Comparison of ENCODE assay signal across 1 cellular context in genomic region chr1:246583448-246584185, GRCh38.
TF ChIP-seq lines count a peak whose summit lies in the region.

No MANE protein-coding gene starts in this region.

TF ChIP-seq in HepG2, 621 proteins besides CTCF, POLR2A, EP300 and RAD21 (continued from another document and continues in another):
- TF ChIP-seq, protein P1, sequence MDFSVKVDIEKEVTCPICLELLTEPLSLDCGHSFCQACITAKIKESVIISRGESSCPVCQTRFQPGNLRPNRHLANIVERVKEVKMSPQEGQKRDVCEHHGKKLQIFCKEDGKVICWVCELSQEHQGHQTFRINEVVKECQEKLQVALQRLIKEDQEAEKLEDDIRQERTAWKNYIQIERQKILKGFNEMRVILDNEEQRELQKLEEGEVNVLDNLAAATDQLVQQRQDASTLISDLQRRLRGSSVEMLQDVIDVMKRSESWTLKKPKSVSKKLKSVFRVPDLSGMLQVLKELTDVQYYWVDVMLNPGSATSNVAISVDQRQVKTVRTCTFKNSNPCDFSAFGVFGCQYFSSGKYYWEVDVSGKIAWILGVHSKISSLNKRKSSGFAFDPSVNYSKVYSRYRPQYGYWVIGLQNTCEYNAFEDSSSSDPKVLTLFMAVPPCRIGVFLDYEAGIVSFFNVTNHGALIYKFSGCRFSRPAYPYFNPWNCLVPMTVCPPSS (IDR thresholded peaks at IDR 0.05) = no peak
- TF ChIP-seq ZNF780A (CRISPR knock-in tag; IDR thresholded peaks at IDR 0.05) (no peak), MIER3 (CRISPR knock-in tag; IDR thresholded peaks at IDR 0.05; ENCODE audit: borderline replicate concordance) (peak; percentile 89; the same call in 1 of the 2 replicates), ZFX (CRISPR knock-in tag; IDR thresholded peaks at IDR 0.05; ENCODE audit: low read depth) (no peak), HNF4A (CRISPR knock-in tag; IDR thresholded peaks at IDR 0.05) (peak; percentile 99), ZSCAN30 (CRISPR knock-in tag; IDR thresholded peaks at IDR 0.05) (no peak), CHCHD3 (CRISPR knock-in tag; IDR thresholded peaks at IDR 0.05) (no peak), FOSL2 (CRISPR knock-in tag; IDR thresholded peaks at IDR 0.05) (peak; percentile 71), SSRP1 (CRISPR knock-in tag; IDR thresholded peaks at IDR 0.05) (0 out of 2 replicates have a peak, but pooled peaks have one; percentile 31), ZGPAT (CRISPR knock-in tag; IDR thresholded peaks at IDR 0.05) (peak; percentile 88), SUZ12 (IDR thresholded peaks at IDR 0.05; ENCODE audit: low read depth, low read length) (no peak), SP140L (CRISPR knock-in tag; IDR thresholded peaks at IDR 0.05; ENCODE audit: borderline replicate concordance) (no peak), ZNF598 (CRISPR knock-in tag; IDR thresholded peaks at IDR 0.05; ENCODE audit: borderline replicate concordance) (no peak), BRCA1 (CRISPR knock-in tag; IDR thresholded peaks at IDR 0.05) (no peak), ZBTB34 (CRISPR knock-in tag; IDR thresholded peaks at IDR 0.05) (no peak), ZNF430 (CRISPR knock-in tag; IDR thresholded peaks at IDR 0.05) (no peak), ZNF782 (CRISPR knock-in tag; IDR thresholded peaks at IDR 0.05; ENCODE audit: borderline replicate concordance) (no peak), ZNF276 (CRISPR knock-in tag; IDR thresholded peaks at IDR 0.05; ENCODE audit: low read depth) (no peak), TP53 (CRISPR knock-in tag; conservative IDR thresholded peaks at IDR 0.05) (0 out of 2 replicates have a peak, but pooled peaks have one; percentile 65), ZNF670 (CRISPR knock-in tag; IDR thresholded peaks at IDR 0.05; ENCODE audit: borderline replicate concordance) (0 out of 2 replicates have a peak, but pooled peaks have one; percentile 39), ZNF883 (CRISPR knock-in tag; IDR thresholded peaks at IDR 0.05; ENCODE audit: not compliant biosample characterization) (no peak), CEBPB (IDR thresholded peaks at IDR 0.05; ENCODE audit: borderline replicate concordance, low read depth, low read length) (peak; percentile 84; the same call in 1 of the 2 replicates), AKAP8 (CRISPR knock-in tag; IDR thresholded peaks at IDR 0.05) (no peak), NFKB2 (CRISPR knock-in tag; IDR thresholded peaks at IDR 0.05; ENCODE audit: borderline replicate concordance) (no peak), ZNF180 (CRISPR knock-in tag; IDR thresholded peaks at IDR 0.05; ENCODE audit: borderline replicate concordance, low read depth) (0 out of 2 replicates have a peak, but pooled peaks have one; percentile 38), CBX2 (IDR thresholded peaks at IDR 0.05; ENCODE audit: low read depth, low read length) (no peak), CBX2 (CRISPR knock-in tag; IDR thresholded peaks at IDR 0.05; ENCODE audit: low read depth) (no peak), ZNF263 (CRISPR knock-in tag; IDR thresholded peaks at IDR 0.05) (no peak), NFKBIZ (CRISPR knock-in tag; IDR thresholded peaks at IDR 0.05) (peak; percentile 73; the same call in 1 of the 2 replicates), CENPX (CRISPR knock-in tag; IDR thresholded peaks at IDR 0.05) (no peak), MXD4 (CRISPR knock-in tag; IDR thresholded peaks at IDR 0.05) (no peak), IRX3 (CRISPR knock-in tag; IDR thresholded peaks at IDR 0.05; ENCODE audit: borderline replicate concordance, low read depth) (no peak; the same call in 1 of the 2 replicates), IKZF4 (CRISPR knock-in tag; IDR thresholded peaks at IDR 0.05; ENCODE audit: borderline replicate concordance, low read depth, not compliant biosample characterization) (no peak), ZNF160 (CRISPR knock-in tag; IDR thresholded peaks at IDR 0.05) (no peak), ETS1 (CRISPR knock-in tag; IDR thresholded peaks at IDR 0.05) (no peak), ETV6 (CRISPR knock-in tag; conservative IDR thresholded peaks at IDR 0.05) (no peak; the same call in 1 of the 2 replicates), NFE2L1 (CRISPR knock-in tag; IDR thresholded peaks at IDR 0.05; ENCODE audit: borderline replicate concordance) (no peak), RARG (CRISPR knock-in tag; IDR thresholded peaks at IDR 0.05; ENCODE audit: low read depth) (no peak), EEA1 (CRISPR knock-in tag; IDR thresholded peaks at IDR 0.05; ENCODE audit: borderline replicate concordance) (no peak), ZBTB20 (CRISPR knock-in tag; IDR thresholded peaks at IDR 0.05; ENCODE audit: borderline replicate concordance, low read depth) (0 out of 2 replicates have a peak, but pooled peaks have one; percentile 67), MYNN (CRISPR knock-in tag; IDR thresholded peaks at IDR 0.05; ENCODE audit: low read depth) (no peak), CBX1 (IDR thresholded peaks at IDR 0.05; ENCODE audit: low read depth) (no peak), ZNF230 (CRISPR knock-in tag; IDR thresholded peaks at IDR 0.05) (no peak), TEF (CRISPR knock-in tag; IDR thresholded peaks at IDR 0.05) (peak; percentile 97), ETV5 (CRISPR knock-in tag; IDR thresholded peaks at IDR 0.05; ENCODE audit: borderline replicate concordance) (peak; percentile 38; the same call in 1 of the 2 replicates), MLXIP (CRISPR knock-in tag; IDR thresholded peaks at IDR 0.05; ENCODE audit: borderline replicate concordance) (no peak), ZSCAN12 (CRISPR knock-in tag; IDR thresholded peaks at IDR 0.05) (no peak)
- TF ChIP-seq, protein P2, sequence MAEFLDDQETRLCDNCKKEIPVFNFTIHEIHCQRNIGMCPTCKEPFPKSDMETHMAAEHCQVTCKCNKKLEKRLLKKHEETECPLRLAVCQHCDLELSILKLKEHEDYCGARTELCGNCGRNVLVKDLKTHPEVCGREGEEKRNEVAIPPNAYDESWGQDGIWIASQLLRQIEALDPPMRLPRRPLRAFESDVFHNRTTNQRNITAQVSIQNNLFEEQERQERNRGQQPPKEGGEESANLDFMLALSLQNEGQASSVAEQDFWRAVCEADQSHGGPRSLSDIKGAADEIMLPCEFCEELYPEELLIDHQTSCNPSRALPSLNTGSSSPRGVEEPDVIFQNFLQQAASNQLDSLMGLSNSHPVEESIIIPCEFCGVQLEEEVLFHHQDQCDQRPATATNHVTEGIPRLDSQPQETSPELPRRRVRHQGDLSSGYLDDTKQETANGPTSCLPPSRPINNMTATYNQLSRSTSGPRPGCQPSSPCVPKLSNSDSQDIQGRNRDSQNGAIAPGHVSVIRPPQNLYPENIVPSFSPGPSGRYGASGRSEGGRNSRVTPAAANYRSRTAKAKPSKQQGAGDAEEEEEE (CRISPR knock-in tag; IDR thresholded peaks at IDR 0.05; ENCODE audit: borderline replicate concordance) = no peak
- TF ChIP-seq, protein P3, sequence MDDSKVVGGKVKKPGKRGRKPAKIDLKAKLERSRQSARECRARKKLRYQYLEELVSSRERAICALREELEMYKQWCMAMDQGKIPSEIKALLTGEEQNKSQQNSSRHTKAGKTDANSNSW (CRISPR knock-in tag; IDR thresholded peaks at IDR 0.05; ENCODE audit: borderline replicate concordance) = no peak
- TF ChIP-seq, protein P4, sequence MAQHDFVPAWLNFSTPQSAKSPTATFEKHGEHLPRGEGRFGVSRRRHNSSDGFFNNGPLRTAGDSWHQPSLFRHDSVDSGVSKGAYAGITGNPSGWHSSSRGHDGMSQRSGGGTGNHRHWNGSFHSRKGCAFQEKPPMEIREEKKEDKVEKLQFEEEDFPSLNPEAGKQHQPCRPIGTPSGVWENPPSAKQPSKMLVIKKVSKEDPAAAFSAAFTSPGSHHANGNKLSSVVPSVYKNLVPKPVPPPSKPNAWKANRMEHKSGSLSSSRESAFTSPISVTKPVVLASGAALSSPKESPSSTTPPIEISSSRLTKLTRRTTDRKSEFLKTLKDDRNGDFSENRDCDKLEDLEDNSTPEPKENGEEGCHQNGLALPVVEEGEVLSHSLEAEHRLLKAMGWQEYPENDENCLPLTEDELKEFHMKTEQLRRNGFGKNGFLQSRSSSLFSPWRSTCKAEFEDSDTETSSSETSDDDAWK (CRISPR knock-in tag; IDR thresholded peaks at IDR 0.05) = no peak
- TF ChIP-seq, protein P5, sequence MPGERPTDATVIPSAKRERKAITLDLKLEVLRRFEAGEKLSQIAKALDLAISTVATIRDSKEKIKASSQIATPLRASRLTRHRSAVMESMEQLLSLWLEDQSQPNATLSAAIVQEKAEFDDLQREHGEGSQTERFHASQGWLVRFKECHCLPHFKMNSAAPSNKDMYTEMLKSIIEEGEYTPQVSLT (CRISPR knock-in tag; IDR thresholded peaks at IDR 0.05; ENCODE audit: borderline replicate concordance, low read depth) = no peak
- TF ChIP-seq, protein P6, sequence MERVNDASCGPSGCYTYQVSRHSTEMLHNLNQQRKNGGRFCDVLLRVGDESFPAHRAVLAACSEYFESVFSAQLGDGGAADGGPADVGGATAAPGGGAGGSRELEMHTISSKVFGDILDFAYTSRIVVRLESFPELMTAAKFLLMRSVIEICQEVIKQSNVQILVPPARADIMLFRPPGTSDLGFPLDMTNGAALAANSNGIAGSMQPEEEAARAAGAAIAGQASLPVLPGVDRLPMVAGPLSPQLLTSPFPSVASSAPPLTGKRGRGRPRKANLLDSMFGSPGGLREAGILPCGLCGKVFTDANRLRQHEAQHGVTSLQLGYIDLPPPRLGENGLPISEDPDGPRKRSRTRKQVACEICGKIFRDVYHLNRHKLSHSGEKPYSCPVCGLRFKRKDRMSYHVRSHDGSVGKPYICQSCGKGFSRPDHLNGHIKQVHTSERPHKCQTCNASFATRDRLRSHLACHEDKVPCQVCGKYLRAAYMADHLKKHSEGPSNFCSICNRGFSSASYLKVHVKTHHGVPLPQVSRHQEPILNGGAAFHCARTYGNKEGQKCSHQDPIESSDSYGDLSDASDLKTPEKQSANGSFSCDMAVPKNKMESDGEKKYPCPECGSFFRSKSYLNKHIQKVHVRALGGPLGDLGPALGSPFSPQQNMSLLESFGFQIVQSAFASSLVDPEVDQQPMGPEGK (CRISPR knock-in tag; IDR thresholded peaks at IDR 0.05) = peak; percentile 59
